ENCODE assay signal across 1 cellular context in the genomic region with DNA sequence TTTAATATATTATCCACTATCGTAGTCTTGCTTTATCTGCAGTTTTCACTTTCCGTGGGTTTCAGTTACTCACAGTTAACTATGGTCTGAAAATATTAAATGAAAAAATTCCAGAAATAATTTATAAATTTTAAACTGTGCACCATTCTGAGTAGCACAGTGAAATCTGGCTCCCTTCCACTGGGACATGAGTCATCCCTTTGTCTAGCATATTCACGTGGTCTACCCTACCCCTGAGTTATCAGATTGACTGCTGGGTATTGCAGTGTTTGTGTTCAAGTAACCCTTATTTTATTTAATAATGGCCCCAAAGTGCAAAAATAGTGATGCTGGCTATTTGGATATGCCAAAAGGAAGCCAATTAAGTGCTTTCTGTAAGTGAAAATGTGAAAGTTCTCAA.
TF ChIP-seq lines count a peak whose summit lies in the region.

No MANE protein-coding gene starts in this region.

TF ChIP-seq in GM23338, 12 proteins besides CTCF, POLR2A, EP300 and RAD21 (continued from another document):
- TF ChIP-seq, protein P1, sequence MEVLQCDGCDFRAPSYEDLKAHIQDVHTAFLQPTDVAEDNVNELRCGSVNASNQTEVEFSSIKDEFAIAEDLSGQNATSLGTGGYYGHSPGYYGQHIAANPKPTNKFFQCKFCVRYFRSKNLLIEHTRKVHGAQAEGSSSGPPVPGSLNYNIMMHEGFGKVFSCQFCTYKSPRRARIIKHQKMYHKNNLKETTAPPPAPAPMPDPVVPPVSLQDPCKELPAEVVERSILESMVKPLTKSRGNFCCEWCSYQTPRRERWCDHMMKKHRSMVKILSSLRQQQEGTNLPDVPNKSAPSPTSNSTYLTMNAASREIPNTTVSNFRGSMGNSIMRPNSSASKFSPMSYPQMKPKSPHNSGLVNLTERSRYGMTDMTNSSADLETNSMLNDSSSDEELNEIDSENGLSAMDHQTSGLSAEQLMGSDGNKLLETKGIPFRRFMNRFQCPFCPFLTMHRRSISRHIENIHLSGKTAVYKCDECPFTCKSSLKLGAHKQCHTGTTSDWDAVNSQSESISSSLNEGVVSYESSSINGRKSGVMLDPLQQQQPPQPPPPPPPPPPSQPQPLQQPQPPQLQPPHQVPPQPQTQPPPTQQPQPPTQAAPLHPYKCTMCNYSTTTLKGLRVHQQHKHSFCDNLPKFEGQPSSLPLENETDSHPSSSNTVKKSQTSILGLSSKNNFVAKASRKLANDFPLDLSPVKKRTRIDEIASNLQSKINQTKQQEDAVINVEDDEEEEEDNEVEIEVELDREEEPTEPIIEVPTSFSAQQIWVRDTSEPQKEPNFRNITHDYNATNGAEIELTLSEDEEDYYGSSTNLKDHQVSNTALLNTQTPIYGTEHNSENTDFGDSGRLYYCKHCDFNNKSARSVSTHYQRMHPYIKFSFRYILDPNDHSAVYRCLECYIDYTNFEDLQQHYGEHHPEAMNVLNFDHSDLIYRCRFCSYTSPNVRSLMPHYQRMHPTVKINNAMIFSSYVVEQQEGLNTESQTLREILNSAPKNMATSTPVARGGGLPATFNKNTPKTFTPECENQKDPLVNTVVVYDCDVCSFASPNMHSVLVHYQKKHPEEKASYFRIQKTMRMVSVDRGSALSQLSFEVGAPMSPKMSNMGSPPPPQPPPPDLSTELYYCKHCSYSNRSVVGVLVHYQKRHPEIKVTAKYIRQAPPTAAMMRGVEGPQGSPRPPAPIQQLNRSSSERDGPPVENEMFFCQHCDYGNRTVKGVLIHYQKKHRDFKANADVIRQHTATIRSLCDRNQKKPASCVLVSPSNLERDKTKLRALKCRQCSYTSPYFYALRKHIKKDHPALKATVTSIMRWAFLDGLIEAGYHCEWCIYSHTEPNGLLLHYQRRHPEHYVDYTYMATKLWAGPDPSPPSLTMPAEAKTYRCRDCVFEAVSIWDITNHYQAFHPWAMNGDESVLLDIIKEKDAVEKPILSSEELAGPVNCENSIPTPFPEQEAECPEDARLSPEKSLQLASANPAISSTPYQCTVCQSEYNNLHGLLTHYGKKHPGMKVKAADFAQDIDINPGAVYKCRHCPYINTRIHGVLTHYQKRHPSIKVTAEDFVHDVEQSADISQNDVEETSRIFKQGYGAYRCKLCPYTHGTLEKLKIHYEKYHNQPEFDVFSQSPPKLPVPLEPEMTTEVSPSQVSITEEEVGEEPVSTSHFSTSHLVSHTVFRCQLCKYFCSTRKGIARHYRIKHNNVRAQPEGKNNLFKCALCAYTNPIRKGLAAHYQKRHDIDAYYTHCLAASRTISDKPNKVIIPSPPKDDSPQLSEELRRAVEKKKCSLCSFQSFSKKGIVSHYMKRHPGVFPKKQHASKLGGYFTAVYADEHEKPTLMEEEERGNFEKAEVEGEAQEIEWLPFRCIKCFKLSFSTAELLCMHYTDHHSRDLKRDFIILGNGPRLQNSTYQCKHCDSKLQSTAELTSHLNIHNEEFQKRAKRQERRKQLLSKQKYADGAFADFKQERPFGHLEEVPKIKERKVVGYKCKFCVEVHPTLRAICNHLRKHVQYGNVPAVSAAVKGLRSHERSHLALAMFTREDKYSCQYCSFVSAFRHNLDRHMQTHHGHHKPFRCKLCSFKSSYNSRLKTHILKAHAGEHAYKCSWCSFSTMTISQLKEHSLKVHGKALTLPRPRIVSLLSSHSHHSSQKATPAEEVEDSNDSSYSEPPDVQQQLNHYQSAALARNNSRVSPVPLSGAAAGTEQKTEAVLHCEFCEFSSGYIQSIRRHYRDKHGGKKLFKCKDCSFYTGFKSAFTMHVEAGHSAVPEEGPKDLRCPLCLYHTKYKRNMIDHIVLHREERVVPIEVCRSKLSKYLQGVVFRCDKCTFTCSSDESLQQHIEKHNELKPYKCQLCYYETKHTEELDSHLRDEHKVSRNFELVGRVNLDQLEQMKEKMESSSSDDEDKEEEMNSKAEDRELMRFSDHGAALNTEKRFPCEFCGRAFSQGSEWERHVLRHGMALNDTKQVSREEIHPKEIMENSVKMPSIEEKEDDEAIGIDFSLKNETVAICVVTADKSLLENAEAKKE (CRISPR knock-in tag; IDR thresholded peaks at IDR 0.05): no peak
